ENCODE assay signal across 8 cellular contexts in genomic region chr11:111635706-111636045, GRCh38. TPM values are rescaled to one million over a fixed set of nuclear protein-coding genes. Genes with fewer than 3 reads are reported as not detected.
DNase-seq lines count a peak whose midpoint lies in the region; ATAC-seq, FAIRE-seq and TF ChIP-seq lines count a peak whose summit lies in the region.

No MANE protein-coding gene starts in this region.

- TF ChIP-seq POLR2A in K562 (conservative IDR thresholded peaks at IDR 0.05), result no peak

- TF ChIP-seq CTCF in K562 (IDR thresholded peaks at IDR 0.05 in 2 of 3, conservative IDR thresholded peaks at IDR 0.05 in 1 of 3; ENCODE audit: insufficient read depth in 2 of 3, low read depth in 1 of 3, low read length in 3 of 3), result no peak
- no peak for TF ChIP-seq CTCF in kidney (IDR thresholded peaks at IDR 0.05; ENCODE audit: borderline replicate concordance, extremely low read depth, insufficient read depth)
- TF ChIP-seq CTCF in activated CD8-positive, alpha-beta T cell treated with anti-CD3 and anti-CD28 coated beads for 36 hours (IDR thresholded peaks at IDR 0.05), result no peak

- H3K36me3 Mint-ChIP-seq in T-helper 17 cell (ENCODE audit: low read depth), result peaks cover 9% of the 10 kb centered on the region
- peaks cover 11% of the 10 kb centered on the region for H3K36me3 Mint-ChIP-seq in activated CD8-positive, alpha-beta T cell treated with anti-CD3 and anti-CD28 coated beads for 36 hours (ENCODE audit: low read depth)

- in situ Hi-C loops in K562 (cut with MboI), result no loop called here

- FAIRE-seq in K562 (lab: Jason Lieb, UNC) (peak; percentile 26), kidney (lab: Jason Lieb, UNC) (no peak)

- H4K20me1 ChIP-seq in K562 (replicated peaks; ENCODE audit: control insufficient read depth, insufficient read depth, low read length), result no peaks in the 10 kb centered on the region

- H3K27ac ChIP-seq in K562 (ENCODE audit: extremely low read depth, low read depth, low read length) (peak overlapping the region; percentile 62; the same call in 1 of the 3 replicates), kidney (ENCODE audit: low read depth in 2 of 2, low read length in 2 of 2) (peak overlapping the region; percentile 3 to 10)

- no peaks in the 10 kb centered on the region for H3K79me2 ChIP-seq in K562 (ENCODE audit: control insufficient read depth, insufficient read depth, low read length)

- peak; percentile 80 for DNase-seq in M059J (ENCODE audit: low read depth)
- peak in 3 of 4 experiments; percentile 9 to 36 (median 19) for DNase-seq in K562 (ENCODE audit: extremely low read depth in 1 of 4, low spot score in 3 of 4)
- DNase-seq in kidney, result no peak
- peak; percentile 88 for DNase-seq in superior temporal gyrus (ENCODE audit: extremely low spot score)
- DNase-seq in DMS53 (lab: John Stamatoyannopoulos, UW), result no peak
- no peak for DNase-seq in T-helper 17 cell
- no peak for DNase-seq in activated CD4-positive, alpha-beta T cell treated with anti-CD3 and anti-CD28 coated beads, Interleukin-2, amount 50 U/mL, for 48 hours
- no peak for DNase-seq in activated CD8-positive, alpha-beta T cell treated with anti-CD3 and anti-CD28 coated beads for 36 hours

- peaks cover 32% of the 10 kb centered on the region for H3K4me1 Mint-ChIP-seq in T-helper 17 cell
- peaks cover 37% of the 10 kb centered on the region for H3K4me1 Mint-ChIP-seq in activated CD8-positive, alpha-beta T cell treated with anti-CD3 and anti-CD28 coated beads for 36 hours (ENCODE audit: low read depth)

- POLR2A ChIA-PET in K562 (lab: Yijun Ruan, JAX), result no interaction called here
- POLR2A ChIA-PET in activated CD8-positive, alpha-beta T cell treated with anti-CD3 and anti-CD28 coated beads for 36 hours (lab: Charles Lee), result no interaction called here

- H3K9me1 ChIP-seq in K562 (ENCODE audit: control insufficient read depth, insufficient read depth, low read length), result no peaks in the 10 kb centered on the region

- no peak for TF ChIP-seq EP300 in K562 (IDR thresholded peaks at IDR 0.05; ENCODE audit: low read length)

- no peak for TF ChIP-seq RAD21 in K562 (CRISPR knock-in tag; conservative IDR thresholded peaks at IDR 0.05 in 1 of 2, IDR thresholded peaks at IDR 0.05 in 1 of 2)

- H3K36me3 ChIP-seq in K562 (ENCODE audit: control insufficient read depth, insufficient read depth, low read length) (peaks cover 6% of the 10 kb centered on the region; the same call in 1 of the 3 replicates), kidney (ENCODE audit: control insufficient read depth in 1 of 2, insufficient read depth in 2 of 2, low read length in 2 of 2) (peaks cover 0 to 3% of the 10 kb centered on the region in 2 donors)

- peak overlapping the region; percentile 71; the same call in 1 of the 2 replicates for H2AFZ ChIP-seq in K562 (ENCODE audit: low read depth, low read length)

- no peak overlapping the region for H3K4me2 ChIP-seq in K562 (ENCODE audit: insufficient read depth, low read length)

- no peaks in the 10 kb centered on the region for H3K27me3 ChIP-seq in K562 (ENCODE audit: control insufficient read depth in 2 of 2, insufficient read depth in 2 of 2, low read length in 2 of 2)

- H3K4me3 Mint-ChIP-seq in T-helper 17 cell, result no peak overlapping the region
- H3K4me3 Mint-ChIP-seq in activated CD8-positive, alpha-beta T cell treated with anti-CD3 and anti-CD28 coated beads for 36 hours, result no peak overlapping the region

- H3K4me1 ChIP-seq in K562 (replicated peaks in 1 of 2; ENCODE audit: control insufficient read depth in 2 of 2, insufficient read depth in 2 of 2, low read length in 2 of 2) (peaks cover 0 to 3% of the 10 kb centered on the region in 2 experiments; a peak in 2 of 5 replicates), kidney (ENCODE audit: control insufficient read depth in 1 of 2, insufficient read depth in 1 of 2, low read depth in 1 of 2, low read length in 2 of 2) (peaks cover 18 to 30% of the 10 kb centered on the region in 2 donors)

- H3K9ac ChIP-seq in K562 (ENCODE audit: insufficient read depth in 1 of 2, low read depth in 2 of 2, low read length in 2 of 2) (no peak overlapping the region; a peak in 1 of 4 replicates), kidney (ENCODE audit: low read length in 2 of 2) (no peak overlapping the region)

- H3K27ac Mint-ChIP-seq in T-helper 17 cell, result no peak overlapping the region
- H3K27ac Mint-ChIP-seq in activated CD8-positive, alpha-beta T cell treated with anti-CD3 and anti-CD28 coated beads for 36 hours, result no peak overlapping the region

- ATAC-seq in K562 (peak; percentile 82), T-helper 17 cell (no peak)
- ATAC-seq in activated CD8-positive, alpha-beta T cell treated with anti-CD3 and anti-CD28 coated beads for 36 hours, result no peak

- H3K9me3 Mint-ChIP-seq in activated CD8-positive, alpha-beta T cell treated with anti-CD3 and anti-CD28 coated beads for 36 hours, result no peaks in the 10 kb centered on the region

- H3K4me3 ChIP-seq in K562, result no peak overlapping the region
- no peak overlapping the region for H3K4me3 ChIP-seq in kidney (ENCODE audit: low read length in 2 of 2)

- no TSS peak for BruUV-seq in K562 (replicated peaks; lab: Mats Ljungman, UMichigan)

- WGBS in K562 (ENCODE audit: insufficient coverage, low coverage, missing lambda C conversion rate), result 5% methylated on average over 1 of the region's 1 CpG

- H3K9me3 ChIP-seq in K562 (replicated peaks; ENCODE audit: control insufficient read depth, insufficient read depth, low read depth, low read length) (no peaks in the 10 kb centered on the region), kidney (ENCODE audit: control insufficient read depth in 1 of 2, low read length in 2 of 2) (no peaks in the 10 kb centered on the region), T-helper 17 cell (ENCODE audit: control insufficient read depth, low read length, poor library complexity, severe bottlenecking) (no peaks in the 10 kb centered on the region)

- H3K27me3 Mint-ChIP-seq in T-helper 17 cell, result no peaks in the 10 kb centered on the region
- H3K27me3 Mint-ChIP-seq in activated CD8-positive, alpha-beta T cell treated with anti-CD3 and anti-CD28 coated beads for 36 hours, result no peaks in the 10 kb centered on the region

- intact Hi-C loops in K562 (cut with micrococcal nuclease), result no loop called here
- intact Hi-C loops in kidney (cut with DNase I), result no loop called here
- intact Hi-C loops in activated CD8-positive, alpha-beta T cell treated with anti-CD3 and anti-CD28 coated beads for 36 hours (cut with micrococcal nuclease), result no loop called here

- CTCF ChIA-PET in K562 (lab: Yijun Ruan, JAX; ENCODE audit: low intra/inter-chr PET ratio), result no interaction called here
- CTCF ChIA-PET in activated CD8-positive, alpha-beta T cell treated with anti-CD3 and anti-CD28 coated beads for 36 hours (lab: Charles Lee), result no interaction called here

TF ChIP-seq in K562, 482 proteins besides CTCF, POLR2A, EP300 and RAD21 (continues in another document):
- TF ChIP-seq RFX1 (IDR thresholded peaks at IDR 0.05), result peak; percentile 4; the same call in 1 of the 2 replicates
- peak in 1 of 3 experiments; percentile 36 for TF ChIP-seq YY1 (IDR thresholded peaks at IDR 0.05; ENCODE audit: borderline replicate concordance in 1 of 3, control insufficient read depth in 1 of 3, extremely low read depth in 1 of 3, insufficient read depth in 3 of 3, insufficient read length in 1 of 3, insufficient replicate concordance in 2 of 3, low read depth in 1 of 3, low read length in 2 of 3)
- TF ChIP-seq NR4A1 (CRISPR knock-in tag; IDR thresholded peaks at IDR 0.05), result no peak
- TF ChIP-seq NR4A1 (tag; IDR thresholded peaks at IDR 0.05), result no peak
- TF ChIP-seq ZNF449 (CRISPR knock-in tag; IDR thresholded peaks at IDR 0.05), result no peak

RNA-seq across cellular contexts. Expression of gene SIK2, which starts 33.4 kb away (rescaled TPM):
- total RNA-seq in M059J (2014; rRNA removed; shearing (Covaris generic)), result 8.4 and 19.4 TPM in 2 replicates
- total RNA-seq in K562 (2011; cell fraction: chromatin; rRNA removed; ENCODE audit: low replicate concordance), result 9.4 and 10.0 TPM in 2 replicates
- total RNA-seq in K562 (2011; cell fraction: nucleolus; rRNA removed), result 5.4 and 5.8 TPM in 2 replicates
- 6.8 and 6.9 TPM in 2 replicates for total RNA-seq in K562 (2011; cell fraction: nucleoplasm; rRNA removed)
- total RNA-seq in K562 (2014; rRNA removed) (3.4 and 4.1 TPM in 2 replicates), K562 (2014; rRNA removed; fragmentation: Illumina TruSeq; extraction: Trizol) (3.7 and 3.8 TPM in 2 replicates), K562 (2015; rRNA removed; fragmentation: Illumina TruSeq; extraction: Trizol) (4.5 and 4.8 TPM in 2 replicates), K562 (2021) (6.4 and 11.3 TPM in 2 replicates), kidney (40.1 TPM), T-helper 17 cell (1 to 10 TPM; 8.1 to 9.6 TPM)
- polyA plus RNA-seq in K562 (2011; rRNA removed) (7.3 and 10.3 TPM in 2 replicates), K562 (2014; fragmentation: Illumina TruSeq; extraction: Trizol) (9.3 and 11.6 TPM in 2 replicates), K562 (2014; fragmentation: Nextera tagmentation; extraction: Ambion mirVana) (under 1 TPM; 0.74 to 0.77 TPM), K562 (2014; rRNA removed) (3.2 and 3.3 TPM in 2 replicates), kidney (ENCODE audit: insufficient read depth, low read depth, low replicate concordance) (6.4 TPM)
- 7.6 and 7.8 TPM in 2 replicates for polyA plus RNA-seq in K562 (2011; cell fraction: cytosol; rRNA removed)
- 10.9 and 15.0 TPM in 2 replicates for polyA plus RNA-seq in K562 (2011; cell fraction: nucleus; rRNA removed)
- 5.4 and 7.9 TPM in 2 replicates for polyA plus RNA-seq in K562 (2012)
- polyA minus RNA-seq in K562 (2011; rRNA and poly(A)+ RNA removed), result 7.6 and 13.0 TPM in 2 replicates
- polyA minus RNA-seq in K562 (2011; cell fraction: cytosol; rRNA and poly(A)+ RNA removed), result 5.2 and 13.6 TPM in 2 replicates
- 5.3 and 7.1 TPM in 2 replicates for polyA minus RNA-seq in K562 (2011; cell fraction: nucleus; rRNA and poly(A)+ RNA removed)
- total RNA-seq in activated CD8-positive, alpha-beta T cell treated with anti-CD3 and anti-CD28 coated beads for 36 hours, result 1 to 10 TPM; 7.4 to 8.0 TPM

Comparison
In these comparisons a context has a peak if more than half of its experiments do, and no peak if none do; other contexts are left out.
1. DNase-seq: peak in M059J (single experiment), K562 (3 of 4) and superior temporal gyrus (single experiment); none in kidney (single experiment), DMS53 (single experiment), T-helper 17 cell (0 of 3), activated CD4-positive, alpha-beta T cell treated with anti-CD3 and anti-CD28 coated beads, Interleukin-2, amount 50 U/mL, for 48 hours (0 of 2) and activated CD8-positive, alpha-beta T cell treated with anti-CD3 and anti-CD28 coated beads for 36 hours (single experiment).